ENCODE assay signal across 27 cellular contexts in the genomic region with DNA sequence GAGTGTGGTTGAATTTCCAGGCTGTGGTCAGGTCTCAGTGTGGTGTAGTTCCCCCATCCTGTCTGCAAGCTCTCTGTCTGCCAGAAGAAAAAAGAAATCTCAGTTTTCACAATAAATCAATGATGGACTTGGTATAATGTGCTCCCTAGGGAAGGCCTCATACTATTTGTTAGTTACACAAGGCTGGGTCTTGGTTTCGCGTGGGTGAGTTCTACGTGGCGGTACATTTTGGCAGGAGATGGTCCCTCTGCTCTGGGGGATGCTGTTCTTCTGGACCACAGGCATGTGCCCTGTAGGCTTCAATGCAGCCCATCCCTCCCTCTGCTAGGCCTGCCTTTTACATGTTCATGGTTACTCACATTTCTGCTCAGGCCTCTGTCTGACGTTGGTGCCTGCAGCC.
DNase-seq lines count a peak whose midpoint lies in the region; ATAC-seq and TF ChIP-seq lines count a peak whose summit lies in the region.
"Had no signal": no experiment of that assay in that cellular context is flagged by ENCODE, and none has a peak within 500 bp of the region (broad histone marks: within the 10 kb centered on the region; RNA-seq: fewer than 3 reads in every experiment).

No MANE protein-coding gene starts in this region.

- intact Hi-C loops in left cardiac atrium (cut with DNase I) (no loop called here), sigmoid colon (cut with DNase I) (no loop called here)

- peaks cover 0 to 25% (median 17%) of the 10 kb centered on the region in 10 experiments; a peak in 15 of 20 replicates for H3K4me1 ChIP-seq in BLaER1 treated with 17β-estradiol and CSF1 and Interleukin-3, amounts not matched to agents 10 nM and 100 nM
- no peaks in the 10 kb centered on the region for H3K4me1 ChIP-seq in sigmoid colon
- H3K4me1 ChIP-seq: psoas muscle had no signal

- H3K9me3 Mint-ChIP-seq in stimulated activated effector memory CD8-positive, alpha-beta T cell treated with anti-CD3 and anti-CD28 coated beads, Interleukin-12 subunit alpha, Interleukin-12 subunit beta, amount 100 ng/mL, for 72 hours = no peaks in the 10 kb centered on the region
- H3K9me3 Mint-ChIP-seq: stimulated activated naive CD8-positive, alpha-beta T cell treated with anti-CD3 and anti-CD28 coated beads, Interleukin-15, Interleukin-2, amounts not matched to agents 100 ng/mL and 50 ng/mL, for 24 hours; T-helper 1 cell treated with Interleukin-12 subunit alpha and Interleukin-12 subunit beta and Interleukin-4 antibody, amounts not matched to agents 30 μg/mL and 1 μg/mL, for 36 hours had no signal

- peak overlapping the region in 8 of 11 experiments; percentile 39 to 70 (median 56); a peak in 16 of 22 replicates for H3K4me2 ChIP-seq in BLaER1 treated with 17β-estradiol and CSF1 and Interleukin-3, amounts not matched to agents 10 nM and 100 nM
- H3K4me2 ChIP-seq: smooth muscle cell had no signal

- no peak overlapping the region for H3K27ac ChIP-seq in BLaER1 treated with 17β-estradiol and CSF1 and Interleukin-3, amounts not matched to agents 10 nM and 100 nM
- no peak overlapping the region for H3K27ac ChIP-seq in sigmoid colon
- H3K27ac ChIP-seq: psoas muscle, thoracic aorta had no signal

- H3K27ac Mint-ChIP-seq in stimulated activated effector memory CD8-positive, alpha-beta T cell treated with anti-CD3 and anti-CD28 coated beads, Interleukin-12 subunit alpha, Interleukin-12 subunit beta, amount 100 ng/mL, for 72 hours = no peak overlapping the region
- H3K27ac Mint-ChIP-seq: activated naive CD8-positive, alpha-beta T cell treated with anti-CD3 and anti-CD28 coated beads, Interleukin-2, amount 50 U/mL, for 24 hours; activated T-cell treated with anti-CD3 and anti-CD28 coated beads, Interleukin-2, amount 50 U/mL, for 72 hours; stimulated activated naive CD8-positive, alpha-beta T cell treated with anti-CD3 and anti-CD28 coated beads, Interleukin-15, Interleukin-2, amounts not matched to agents 100 ng/mL and 50 ng/mL, for 24 hours; T-helper 1 cell treated with Interleukin-12 subunit alpha and Interleukin-12 subunit beta and Interleukin-4 antibody, amounts not matched to agents 30 μg/mL and 1 μg/mL, for 36 hours had no signal

- DNase-seq in astrocyte of the hippocampus (ENCODE audit: low read depth, low spot score) = peak; percentile 72
- DNase-seq in glomerular visceral epithelial cell (ENCODE audit: extremely low spot score) = peak; percentile 17
- peak; percentile 29 for DNase-seq in retina
- no peak for DNase-seq in left cardiac atrium
- DNase-seq in stimulated activated effector memory CD8-positive, alpha-beta T cell treated with anti-CD3 and anti-CD28 coated beads, Interleukin-12 subunit alpha, Interleukin-12 subunit beta, amount 100 ng/mL, for 72 hours (ENCODE audit: low spot score in 2 of 2) = no peak
- no peak for DNase-seq in activated CD4-positive, alpha-beta T cell treated with anti-CD3 and anti-CD28 coated beads, Interleukin-2, amount 50 U/mL, for 4 hours
- DNase-seq in sigmoid colon = no peak
- DNase-seq: activated CD4-positive, alpha-beta T cell treated with anti-CD3 and anti-CD28 coated beads, Interleukin-2, amount 50 U/mL, for 48 hours; activated naive CD4-positive, alpha-beta T cell; activated naive CD8-positive, alpha-beta T cell treated with anti-CD3 and anti-CD28 coated beads, Interleukin-2, amount 50 U/mL, for 24 hours; activated T-cell treated with anti-CD3 and anti-CD28 coated beads, Interleukin-2, amount 50 U/mL, for 72 hours; H7; KG1; NCI-H1092 treated with DMSO at 0.1 percent for 48 hours; NCI-H1694 treated with DMSO at 0.1 percent for 48 hours; NCI-H2227 treated with DMSO at 0.1 percent for 48 hours; NCI-H526; occipital lobe; psoas muscle; Right ventricle myocardium superior had no signal

- TF ChIP-seq EP300 in sigmoid colon (IDR thresholded peaks at IDR 0.05) = no peak

- H3K4me3 ChIP-seq in BLaER1 treated with 17β-estradiol and CSF1 and Interleukin-3, amounts not matched to agents 10 nM and 100 nM = no peak overlapping the region
- H3K4me3 ChIP-seq in sigmoid colon = no peak overlapping the region
- H3K4me3 ChIP-seq: GM12878, psoas muscle, smooth muscle cell, thoracic aorta had no signal

- no peak for TF ChIP-seq POLR2A in sigmoid colon (IDR thresholded peaks at IDR 0.05)

- H3K4me1 Mint-ChIP-seq in stimulated activated effector memory CD8-positive, alpha-beta T cell treated with anti-CD3 and anti-CD28 coated beads, Interleukin-12 subunit alpha, Interleukin-12 subunit beta, amount 100 ng/mL, for 72 hours = no peaks in the 10 kb centered on the region
- H3K4me1 Mint-ChIP-seq: activated naive CD8-positive, alpha-beta T cell treated with anti-CD3 and anti-CD28 coated beads, Interleukin-2, amount 50 U/mL, for 24 hours had no signal

- H3K27me3 ChIP-seq in BLaER1 treated with 17β-estradiol and CSF1 and Interleukin-3, amounts not matched to agents 10 nM and 100 nM = no peaks in the 10 kb centered on the region
- no peaks in the 10 kb centered on the region for H3K27me3 ChIP-seq in sigmoid colon

- 92 to 95% methylated on average over 5 of the region's 5 CpGs for WGBS in sigmoid colon, 2 donors

- no peaks in the 10 kb centered on the region for H3K36me3 Mint-ChIP-seq in stimulated activated effector memory CD8-positive, alpha-beta T cell treated with anti-CD3 and anti-CD28 coated beads, Interleukin-12 subunit alpha, Interleukin-12 subunit beta, amount 100 ng/mL, for 72 hours

- H3K4me3 Mint-ChIP-seq in stimulated activated effector memory CD8-positive, alpha-beta T cell treated with anti-CD3 and anti-CD28 coated beads, Interleukin-12 subunit alpha, Interleukin-12 subunit beta, amount 100 ng/mL, for 72 hours = no peak overlapping the region
- H3K4me3 Mint-ChIP-seq: activated naive CD8-positive, alpha-beta T cell treated with anti-CD3 and anti-CD28 coated beads, Interleukin-2, amount 50 U/mL, for 24 hours; activated T-cell treated with anti-CD3 and anti-CD28 coated beads, Interleukin-2, amount 50 U/mL, for 72 hours; stimulated activated naive CD8-positive, alpha-beta T cell treated with anti-CD3 and anti-CD28 coated beads, Interleukin-15, Interleukin-2, amounts not matched to agents 100 ng/mL and 50 ng/mL, for 24 hours; T-helper 1 cell treated with Interleukin-12 subunit alpha and Interleukin-12 subunit beta and Interleukin-4 antibody, amounts not matched to agents 30 μg/mL and 1 μg/mL, for 36 hours had no signal

- H3K36me3 ChIP-seq in BLaER1 treated with 17β-estradiol and CSF1 and Interleukin-3, amounts not matched to agents 10 nM and 100 nM = no peaks in the 10 kb centered on the region
- no peaks in the 10 kb centered on the region for H3K36me3 ChIP-seq in sigmoid colon
- H3K36me3 ChIP-seq: thoracic aorta had no signal

- H4K20me1 ChIP-seq in BLaER1 treated with 17β-estradiol and CSF1 and Interleukin-3, amounts not matched to agents 10 nM and 100 nM = no peaks in the 10 kb centered on the region

- H3K9me3 ChIP-seq in BLaER1 treated with 17β-estradiol and CSF1 and Interleukin-3, amounts not matched to agents 10 nM and 100 nM (replicated peaks in 1 of 11) = peaks cover 0 to 5% (median 0%) of the 10 kb centered on the region in 11 experiments; a peak in 6 of 22 replicates
- H3K9me3 ChIP-seq in sigmoid colon = no peaks in the 10 kb centered on the region
- H3K9me3 ChIP-seq: psoas muscle, thoracic aorta had no signal

- TF ChIP-seq CTCF in sigmoid colon (IDR thresholded peaks at IDR 0.05) = no peak

- no peak overlapping the region for H3K9ac ChIP-seq in BLaER1 treated with 17β-estradiol and CSF1 and Interleukin-3, amounts not matched to agents 10 nM and 100 nM

- no peak for ATAC-seq in left cardiac atrium
- no peak for ATAC-seq in stimulated activated effector memory CD8-positive, alpha-beta T cell treated with anti-CD3 and anti-CD28 coated beads, Interleukin-12 subunit alpha, Interleukin-12 subunit beta, amount 100 ng/mL, for 72 hours
- ATAC-seq: activated naive CD8-positive, alpha-beta T cell treated with anti-CD3 and anti-CD28 coated beads, Interleukin-2, amount 50 U/mL, for 24 hours; activated T-cell treated with anti-CD3 and anti-CD28 coated beads, Interleukin-2, amount 50 U/mL, for 72 hours; GM12878; psoas muscle; SK-N-SH treated with all-trans-retinoic acid at 6 μM for 48 hours had no signal

Comparison
In these comparisons a context has a peak if more than half of its experiments do, and no peak if none do; other contexts are left out.
1. DNase-seq: peak in astrocyte of the hippocampus (single experiment), glomerular visceral epithelial cell (single experiment) and retina (single experiment); none in left cardiac atrium (single experiment), stimulated activated effector memory CD8-positive, alpha-beta T cell treated with anti-CD3 and anti-CD28 coated beads, Interleukin-12 subunit alpha, Interleukin-12 subunit beta, amount 100 ng/mL, for 72 hours (0 of 2), activated CD4-positive, alpha-beta T cell treated with anti-CD3 and anti-CD28 coated beads, Interleukin-2, amount 50 U/mL, for 4 hours (0 of 2) and sigmoid colon (single experiment).